Comparison of ENCODE assay signal across 20 cellular contexts in genomic region chr3:127568604-127569003, GRCh38. TPM values are rescaled to one million over a fixed set of nuclear protein-coding genes. Genes with fewer than 3 reads are reported as not detected.
DNase-seq lines count a peak whose midpoint lies in the region; ATAC-seq and TF ChIP-seq lines count a peak whose summit lies in the region.
"Had no signal": no experiment of that assay in that cellular context is flagged by ENCODE, and none has a peak within 500 bp of the region (broad histone marks: within the 10 kb centered on the region; RNA-seq: fewer than 3 reads in every experiment).

No MANE protein-coding gene starts in this region.

- H3K27me3 Mint-ChIP-seq in CD4-positive, alpha-beta T cell, result no peaks in the 10 kb centered on the region
- peaks cover 2% of the 10 kb centered on the region for H3K27me3 Mint-ChIP-seq in mesothelial cell of epicardium (ENCODE audit: low read depth)
- H3K27me3 Mint-ChIP-seq: CD4-positive, CD25-positive, alpha-beta regulatory T cell had no signal

- no peaks in the 10 kb centered on the region for H3K9me3 Mint-ChIP-seq in CD4-positive, alpha-beta T cell
- peaks cover 2% of the 10 kb centered on the region for H3K9me3 Mint-ChIP-seq in mesothelial cell of epicardium

- H3K4me1 Mint-ChIP-seq in CD4-positive, alpha-beta T cell (ENCODE audit: low read depth), result no peaks in the 10 kb centered on the region
- no peaks in the 10 kb centered on the region for H3K4me1 Mint-ChIP-seq in mesothelial cell of epicardium
- H3K4me1 Mint-ChIP-seq: CD4-positive, CD25-positive, alpha-beta regulatory T cell; T-helper 17 cell had no signal

- H3K4me3 Mint-ChIP-seq in CD4-positive, alpha-beta T cell, result no peak overlapping the region
- H3K4me3 Mint-ChIP-seq in mesothelial cell of epicardium, result no peak overlapping the region
- H3K4me3 Mint-ChIP-seq: CD4-positive, CD25-positive, alpha-beta regulatory T cell; T-helper 17 cell had no signal

- no peak overlapping the region for H3K27ac ChIP-seq in CD4-positive, alpha-beta T cell (ENCODE audit: low read depth, low read length)

- H3K9me3 ChIP-seq in CD4-positive, alpha-beta T cell (ENCODE audit: control insufficient read depth, low read length), result no peaks in the 10 kb centered on the region
- H3K9me3 ChIP-seq: Caco-2 had no signal

- no peak for TF ChIP-seq CTCF in CD4-positive, alpha-beta T cell (IDR thresholded peaks at IDR 0.05)
- no peak for TF ChIP-seq CTCF in mesothelial cell of epicardium (IDR thresholded peaks at IDR 0.05; ENCODE audit: unreplicated experiment)

- CTCF ChIA-PET in CD4-positive, alpha-beta T cell (lab: Charles Lee), result no interaction called here

- DNase-seq in COR-L47 (lab: John Stamatoyannopoulos, UW) (peak; percentile 34), DMS79 (lab: John Stamatoyannopoulos, UW) (peak; percentile 91), NCI-H187 treated with DMSO at 0.1 percent for 48 hours (lab: John Stamatoyannopoulos, UW) (peak; percentile 65), NCI-H345 treated with DMSO at 0.1 percent for 48 hours (lab: John Stamatoyannopoulos, UW; ENCODE audit: unreplicated experiment) (peak; percentile 12), mesothelial cell of epicardium (ENCODE audit: low spot score in 2 of 2, unreplicated experiment in 2 of 2) (no peak), T-helper 1 cell (no peak)
- no peak for DNase-seq in CD4-positive, alpha-beta T cell
- DNase-seq: Caco-2; CD4-positive, CD25-positive, alpha-beta regulatory T cell; DMS153; GF-D8; KG1; NCI-H1092; NCI-H1694 treated with DMSO at 0.1 percent for 48 hours; NCI-H510A; NCI-H82; OCI-M1; T-helper 17 cell had no signal

- no peak overlapping the region for H3K27ac Mint-ChIP-seq in CD4-positive, alpha-beta T cell
- no peak overlapping the region for H3K27ac Mint-ChIP-seq in mesothelial cell of epicardium
- H3K27ac Mint-ChIP-seq: CD4-positive, CD25-positive, alpha-beta regulatory T cell; T-helper 17 cell had no signal

- H3K27me3 ChIP-seq in CD4-positive, alpha-beta T cell (ENCODE audit: control insufficient read depth, insufficient read depth, low read length), result no peaks in the 10 kb centered on the region

- intact Hi-C loops in CD4-positive, alpha-beta T cell (cut with DNase I, micrococcal nuclease), result no loop called here

- POLR2A ChIA-PET in CD4-positive, alpha-beta T cell (lab: Charles Lee), result no interaction called here

- no peak for ATAC-seq in CD4-positive, alpha-beta T cell (ENCODE audit: poor library complexity)
- no peak for ATAC-seq in GM19397 (IDR thresholded peaks at IDR 0.05; ENCODE audit: unreplicated experiment)
- ATAC-seq: Right ventricle myocardium inferior, T-helper 17 cell had no signal

- H3K36me3 Mint-ChIP-seq in CD4-positive, alpha-beta T cell (ENCODE audit: low read depth), result peaks cover 14% of the 10 kb centered on the region
- H3K36me3 Mint-ChIP-seq in mesothelial cell of epicardium, result peaks cover 14% of the 10 kb centered on the region

RNA-seq across cellular contexts. Expression of gene TPRA1, which starts 21.9 kb away (rescaled TPM):
- 1 to 10 TPM; 7.5 to 7.8 TPM for total RNA-seq in CD4-positive, alpha-beta T cell
- total RNA-seq in mesothelial cell of epicardium, result 37.2 to 39.0 TPM (median 37.2 TPM) in 3 replicates

RNA-seq across cellular contexts. Expression of gene MCM2, which starts 29.6 kb away (rescaled TPM):
- total RNA-seq in CD4-positive, alpha-beta T cell, result 10 to 100 TPM; 10.1 to 12.2 TPM
- 55.2 to 59.1 TPM (median 58.7 TPM) in 3 replicates for total RNA-seq in mesothelial cell of epicardium

Comparison
In these comparisons a context has a peak if more than half of its experiments do, and no peak if none do; other contexts are left out.
1. DNase-seq: peak in COR-L47 (single experiment), DMS79 (single experiment), NCI-H187 treated with DMSO at 0.1 percent for 48 hours (single experiment) and NCI-H345 treated with DMSO at 0.1 percent for 48 hours (single experiment); none in CD4-positive, alpha-beta T cell (0 of 10), mesothelial cell of epicardium (0 of 2) and T-helper 1 cell (0 of 5).